Comparison of ENCODE assay signal across 8 cellular contexts in genomic region chr6:152897807-152898399, GRCh38.
DNase-seq lines count a peak whose midpoint lies in the region; ATAC-seq, FAIRE-seq and TF ChIP-seq lines count a peak whose summit lies in the region.

No MANE protein-coding gene starts in this region.

- peak; percentile 90 for FAIRE-seq in GM12891 (lab: Jason Lieb, UNC)

- peak; percentile 100 for ATAC-seq in HG02678 (IDR thresholded peaks at IDR 0.05; ENCODE audit: unreplicated experiment)

- no peak for TF ChIP-seq POLR2A in GM12891 (IDR thresholded peaks at IDR 0.05; ENCODE audit: low read depth, low read length)

- DNase-seq in 8988T (peak; percentile 46), GM12891 (ENCODE audit: insufficient read length, low spot score) (peak; percentile 15), NCI-H1092 treated with DMSO at 0.1 percent for 48 hours (lab: John Stamatoyannopoulos, UW) (peak; percentile 19), left kidney (ENCODE audit: low read depth, low spot score) (peak; percentile 63)
- DNase-seq in activated CD4-positive, CD25-positive, alpha-beta regulatory T cell treated with anti-CD3 and anti-CD28 coated beads, Interleukin-2, amount 50 U/mL, for 16 hours (ENCODE audit: low read depth, low spot score), result peak; percentile 31
- peak; percentile 27 for DNase-seq in central memory CD4-positive, alpha-beta T cell
- DNase-seq in stimulated activated CD4-positive, alpha-beta T cell treated with anti-CD3 and anti-CD28 coated beads, Interleukin-4, amount 100 ng/mL, for 48 hours (ENCODE audit: low read depth in 2 of 2), result peak; percentile 59 to 75

TF ChIP-seq in GM12891, 5 proteins besides CTCF, POLR2A, EP300 and RAD21:
- TF ChIP-seq TAF1 (IDR thresholded peaks at IDR 0.05; ENCODE audit: low read depth, low read length), result no peak
- TF ChIP-seq PAX5 (IDR thresholded peaks at IDR 0.05; ENCODE audit: insufficient read depth, low read length, severe bottlenecking), result no peak
- no peak for TF ChIP-seq SPI1 (IDR thresholded peaks at IDR 0.05; ENCODE audit: low read depth, low read length)
- no peak for TF ChIP-seq POLR2AphosphoS5 (IDR thresholded peaks at IDR 0.05; ENCODE audit: low read depth, low read length)
- TF ChIP-seq POU2F2 (IDR thresholded peaks at IDR 0.05; ENCODE audit: low read depth, low read length), result no peak

Comparison
In these comparisons a context has a peak if more than half of its experiments do, and no peak if none do; other contexts are left out.
1. Peak in every context shown above with its lines: DNase-seq and ATAC-seq.
2. DNase-seq: peak in every context shown above with its lines; median percentile 67 in stimulated activated CD4-positive, alpha-beta T cell treated with anti-CD3 and anti-CD28 coated beads, Interleukin-4, amount 100 ng/mL, for 48 hours; 63 in left kidney; 46 in 8988T; 31 in activated CD4-positive, CD25-positive, alpha-beta regulatory T cell treated with anti-CD3 and anti-CD28 coated beads, Interleukin-2, amount 50 U/mL, for 16 hours; 27 in central memory CD4-positive, alpha-beta T cell; 19 in NCI-H1092 treated with DMSO at 0.1 percent for 48 hours; 15 in GM12891.